Comparison of ENCODE assay signal across 1 cellular context in the genomic region with DNA sequence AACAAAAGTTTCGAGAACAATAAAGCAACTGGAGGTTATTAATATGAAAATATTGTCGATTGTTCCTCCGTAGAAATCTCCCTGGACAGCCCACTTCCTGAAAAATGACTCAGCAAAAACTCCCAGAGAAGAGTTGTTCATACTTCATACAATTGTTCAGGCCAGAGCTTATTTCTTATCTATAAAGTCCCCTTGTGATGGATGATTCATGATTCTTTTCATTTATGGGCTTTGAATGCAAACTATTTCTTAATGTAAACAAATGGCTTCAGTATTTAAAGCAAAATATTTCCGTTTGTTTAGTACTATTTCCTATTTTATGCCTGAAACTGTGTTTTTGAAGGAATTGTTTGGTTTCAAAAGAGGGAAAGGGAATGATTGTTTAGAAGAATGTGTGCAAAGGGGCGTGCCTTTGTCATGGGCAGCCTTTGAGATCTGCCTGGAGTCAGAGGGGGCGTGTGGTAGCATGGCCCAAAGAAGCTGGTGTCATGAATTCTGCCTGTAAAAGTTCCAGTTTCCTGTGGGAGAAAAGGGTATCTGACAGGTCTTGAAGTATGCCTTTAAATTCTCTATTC.
TF ChIP-seq lines count a peak whose summit lies in the region.

No MANE protein-coding gene starts in this region.

TF ChIP-seq in K562, 482 proteins besides CTCF, POLR2A, EP300 and RAD21 (continued from another document):
- no peak for TF ChIP-seq THAP12 (CRISPR knock-in tag; IDR thresholded peaks at IDR 0.05)
- no peak for TF ChIP-seq SIN3A (IDR thresholded peaks at IDR 0.05; ENCODE audit: borderline replicate concordance in 2 of 2, control insufficient read depth in 1 of 2, low read depth in 2 of 2, low read length in 2 of 2)
- no peak for TF ChIP-seq ZSCAN32 (CRISPR knock-in tag; IDR thresholded peaks at IDR 0.05)
- TF ChIP-seq, protein P1, sequence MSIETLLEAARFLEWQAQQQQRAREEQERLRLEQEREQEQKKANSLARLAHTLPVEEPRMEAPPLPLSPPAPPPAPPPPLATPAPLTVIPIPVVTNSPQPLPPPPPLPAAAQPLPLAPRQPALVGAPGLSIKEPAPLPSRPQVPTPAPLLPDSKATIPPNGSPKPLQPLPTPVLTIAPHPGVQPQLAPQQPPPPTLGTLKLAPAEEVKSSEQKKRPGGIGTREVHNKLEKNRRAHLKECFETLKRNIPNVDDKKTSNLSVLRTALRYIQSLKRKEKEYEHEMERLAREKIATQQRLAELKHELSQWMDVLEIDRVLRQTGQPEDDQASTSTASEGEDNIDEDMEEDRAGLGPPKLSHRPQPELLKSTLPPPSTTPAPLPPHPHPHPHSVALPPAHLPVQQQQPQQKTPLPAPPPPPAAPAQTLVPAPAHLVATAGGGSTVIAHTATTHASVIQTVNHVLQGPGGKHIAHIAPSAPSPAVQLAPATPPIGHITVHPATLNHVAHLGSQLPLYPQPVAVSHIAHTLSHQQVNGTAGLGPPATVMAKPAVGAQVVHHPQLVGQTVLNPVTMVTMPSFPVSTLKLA (conservative IDR thresholded peaks at IDR 0.05), result peak in 1 of 2 experiments; percentile 46; a peak in 2 of 4 replicates
- peak; percentile 96 for TF ChIP-seq NFE2L1 (tag; IDR thresholded peaks at IDR 0.05; ENCODE audit: borderline replicate concordance, low read depth)
- TF ChIP-seq NCOR1 (IDR thresholded peaks at IDR 0.05), result peak; percentile 32
- peak; percentile 60 to 79; a peak in 3 of 4 replicates for TF ChIP-seq TRIM24 (IDR thresholded peaks at IDR 0.05)
- TF ChIP-seq ARNT (IDR thresholded peaks at IDR 0.05), result peak in 1 of 2 experiments; percentile 24; a peak in 1 of 4 replicates
- TF ChIP-seq MIER1 (IDR thresholded peaks at IDR 0.05; ENCODE audit: low read depth), result no peak
- no peak for TF ChIP-seq TEAD2 (tag; IDR thresholded peaks at IDR 0.05)
- TF ChIP-seq, protein P2, sequence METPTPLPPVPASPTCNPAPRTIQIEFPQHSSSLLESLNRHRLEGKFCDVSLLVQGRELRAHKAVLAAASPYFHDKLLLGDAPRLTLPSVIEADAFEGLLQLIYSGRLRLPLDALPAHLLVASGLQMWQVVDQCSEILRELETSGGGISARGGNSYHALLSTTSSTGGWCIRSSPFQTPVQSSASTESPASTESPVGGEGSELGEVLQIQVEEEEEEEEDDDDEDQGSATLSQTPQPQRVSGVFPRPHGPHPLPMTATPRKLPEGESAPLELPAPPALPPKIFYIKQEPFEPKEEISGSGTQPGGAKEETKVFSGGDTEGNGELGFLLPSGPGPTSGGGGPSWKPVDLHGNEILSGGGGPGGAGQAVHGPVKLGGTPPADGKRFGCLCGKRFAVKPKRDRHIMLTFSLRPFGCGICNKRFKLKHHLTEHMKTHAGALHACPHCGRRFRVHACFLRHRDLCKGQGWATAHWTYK (CRISPR knock-in tag; IDR thresholded peaks at IDR 0.05), result no peak
- TF ChIP-seq, protein P3, sequence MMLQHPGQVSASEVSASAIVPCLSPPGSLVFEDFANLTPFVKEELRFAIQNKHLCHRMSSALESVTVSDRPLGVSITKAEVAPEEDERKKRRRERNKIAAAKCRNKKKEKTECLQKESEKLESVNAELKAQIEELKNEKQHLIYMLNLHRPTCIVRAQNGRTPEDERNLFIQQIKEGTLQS (IDR thresholded peaks at IDR 0.05), result peak; percentile 74; the same call in 1 of the 2 replicates
- TF ChIP-seq, protein P3 (CRISPR knock-in tag; conservative IDR thresholded peaks at IDR 0.05), result no peak
- peak; percentile 45 for TF ChIP-seq EGR1 (conservative IDR thresholded peaks at IDR 0.05)
- peak; percentile 99 for TF ChIP-seq MAFG (tag; conservative IDR thresholded peaks at IDR 0.05)
- peak; percentile 98 for TF ChIP-seq BACH1 (tag; IDR thresholded peaks at IDR 0.05)
- 0 out of 2 replicates have a peak, but pooled peaks have one; percentile 34 for TF ChIP-seq ZEB2 (IDR thresholded peaks at IDR 0.05)
- no peak for TF ChIP-seq ZNF347 (CRISPR knock-in tag; IDR thresholded peaks at IDR 0.05; ENCODE audit: low read depth)
- no peak for TF ChIP-seq ZNF3 (CRISPR knock-in tag; IDR thresholded peaks at IDR 0.05)
- no peak for TF ChIP-seq ZNF584 (CRISPR knock-in tag; IDR thresholded peaks at IDR 0.05; ENCODE audit: low read depth)
- no peak for TF ChIP-seq ZNF354B (CRISPR knock-in tag; IDR thresholded peaks at IDR 0.05)
- TF ChIP-seq, protein P4, sequence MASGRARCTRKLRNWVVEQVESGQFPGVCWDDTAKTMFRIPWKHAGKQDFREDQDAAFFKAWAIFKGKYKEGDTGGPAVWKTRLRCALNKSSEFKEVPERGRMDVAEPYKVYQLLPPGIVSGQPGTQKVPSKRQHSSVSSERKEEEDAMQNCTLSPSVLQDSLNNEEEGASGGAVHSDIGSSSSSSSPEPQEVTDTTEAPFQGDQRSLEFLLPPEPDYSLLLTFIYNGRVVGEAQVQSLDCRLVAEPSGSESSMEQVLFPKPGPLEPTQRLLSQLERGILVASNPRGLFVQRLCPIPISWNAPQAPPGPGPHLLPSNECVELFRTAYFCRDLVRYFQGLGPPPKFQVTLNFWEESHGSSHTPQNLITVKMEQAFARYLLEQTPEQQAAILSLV (tag; IDR thresholded peaks at IDR 0.05), result no peak
